15 cellular contexts compared by ENCODE assay signal in the genomic region with DNA sequence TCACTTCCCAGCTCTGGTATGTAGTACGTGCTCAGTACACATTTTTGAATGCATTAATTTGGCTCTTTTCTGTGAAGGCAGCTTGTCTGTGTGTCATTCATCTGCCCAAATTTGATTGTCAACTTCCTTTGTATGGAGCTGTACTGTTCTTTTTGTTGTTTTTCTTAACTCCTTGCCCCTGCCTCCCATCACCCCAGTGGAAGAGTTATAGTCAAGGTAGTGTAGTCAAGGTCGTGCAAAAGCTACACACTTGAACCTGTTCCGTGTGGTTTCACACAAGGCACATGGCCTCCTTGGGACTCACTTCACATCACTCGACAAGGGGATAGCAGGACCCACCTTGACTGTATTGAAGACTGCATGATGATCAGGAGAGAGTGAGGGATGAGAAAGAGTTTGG. TPM values are rescaled to one million over a fixed set of nuclear protein-coding genes. Genes with fewer than 3 reads are reported as not detected.
A peak's percentile ranks its signal among the peaks of the same experiment; 100 is the strongest.
DNase-seq lines count a peak whose midpoint lies in the region; ATAC-seq, FAIRE-seq and TF ChIP-seq lines count a peak whose summit lies in the region.
"Had no signal": no experiment of that assay in that cellular context is flagged by ENCODE, and none has a peak within 500 bp of the region (broad histone marks: within the 10 kb centered on the region; RNA-seq: fewer than 3 reads in every experiment).

No MANE protein-coding gene starts in this region.

- H3K4me1 ChIP-seq in left ventricle myocardium inferior = peaks cover 98% of the 10 kb centered on the region
- H3K4me1 ChIP-seq in Panc1 (ENCODE audit: control insufficient read depth, insufficient read depth, low read length) = peaks cover 100% of the 10 kb centered on the region
- peaks cover 90% of the 10 kb centered on the region for H3K4me1 ChIP-seq in keratinocyte (ENCODE audit: control insufficient read depth, extremely low read depth, insufficient read depth, low read length)

- in situ Hi-C loops in Panc1 (cut with HindIII; ENCODE audit: low pct_unique_long_range_greater_than_20kb, low sequenced_read_pairs) = no loop called here

- H3K9me1 ChIP-seq in keratinocyte (ENCODE audit: control insufficient read depth, extremely low read depth, insufficient read depth, low read length) = peaks cover 3% of the 10 kb centered on the region

- H3K79me2 ChIP-seq in keratinocyte (ENCODE audit: control insufficient read depth, insufficient read depth, low read length) = peaks cover 68% of the 10 kb centered on the region

- H4K20me1 ChIP-seq in keratinocyte (ENCODE audit: control insufficient read depth, extremely low read depth, insufficient read depth, low read length) = no peaks in the 10 kb centered on the region

- no peak for FAIRE-seq in keratinocyte (lab: Jason Lieb, UNC)
- FAIRE-seq: islet of Langerhans had no signal

- peak overlapping the region; percentile 60 for H3K27ac ChIP-seq in left ventricle myocardium inferior (replicated peaks)
- H3K27ac ChIP-seq in Panc1 (ENCODE audit: low read length) = peak overlapping the region; percentile 100
- H3K27ac ChIP-seq in keratinocyte (ENCODE audit: control insufficient read depth, insufficient read depth, low read length) = peak overlapping the region; percentile 88

- H3K9me3 ChIP-seq in left ventricle myocardium inferior (replicated peaks) = no peaks in the 10 kb centered on the region
- H3K9me3 ChIP-seq in Panc1 (ENCODE audit: control insufficient read depth, insufficient read depth, low read depth, low read length) = no peaks in the 10 kb centered on the region
- H3K9me3 ChIP-seq in keratinocyte (ENCODE audit: control insufficient read depth, low read depth, low read length) = no peaks in the 10 kb centered on the region

- TF ChIP-seq CTCF in left ventricle myocardium inferior (IDR thresholded peaks at IDR 0.05; ENCODE audit: borderline replicate concordance) (no peak), Panc1 (IDR thresholded peaks at IDR 0.05) (no peak), keratinocyte (optimal IDR thresholded peaks at IDR 0.05 in 1 of 3, IDR thresholded peaks at IDR 0.05 in 1 of 3, conservative IDR thresholded peaks at IDR 0.05 in 1 of 3; ENCODE audit: extremely low read depth in 1 of 3, insufficient read depth in 2 of 3, low read length in 3 of 3) (no peak)

- CTCF ChIA-PET in Panc1 (lab: Charles Lee) = no interaction called here

- no peak overlapping the region for H3K4me2 ChIP-seq in keratinocyte (ENCODE audit: control insufficient read depth, extremely low read depth, insufficient read depth, low read depth, low read length)

- dilution Hi-C loops in keratinocyte (cut with MboI; ENCODE audit: extremely low pct_ligation_motif_present, low sequenced_read_pairs) = no loop called here

- ATAC-seq in Right ventricle myocardium inferior (no peak), Panc1 (no peak), HG03432 (IDR thresholded peaks at IDR 0.05; ENCODE audit: unreplicated experiment) (no peak)
- ATAC-seq: esophagus mucosa had no signal

- no TSS peak for BruUV-seq in Panc1 (replicated peaks; lab: Mats Ljungman, UMichigan)

- H3K4me3 ChIP-seq in left ventricle myocardium inferior (no peak overlapping the region), Panc1 (ENCODE audit: low read depth in 2 of 2, low read length in 2 of 2) (no peak overlapping the region), keratinocyte (ENCODE audit: control insufficient read depth in 2 of 3, extremely low read depth in 1 of 3, insufficient read depth in 2 of 3, low read depth in 1 of 3, low read length in 3 of 3) (no peak overlapping the region)
- H3K4me3 ChIP-seq: cardiac muscle cell, dorsolateral prefrontal cortex had no signal

- H3K36me3 ChIP-seq in left ventricle myocardium inferior (no peaks in the 10 kb centered on the region), Panc1 (ENCODE audit: control insufficient read depth, insufficient read depth, low read length) (peaks cover 1% of the 10 kb centered on the region; the same call in 1 of the 2 replicates), keratinocyte (ENCODE audit: control insufficient read depth in 2 of 2, extremely low read depth in 1 of 2, insufficient read depth in 2 of 2, low read length in 2 of 2) (peaks cover 11 to 25% of the 10 kb centered on the region in 2 experiments)
- H3K36me3 ChIP-seq: cardiac muscle cell had no signal

- H3K27me3 ChIP-seq in left ventricle myocardium inferior (ENCODE audit: low read depth) (no peaks in the 10 kb centered on the region), Panc1 (ENCODE audit: control insufficient read depth, insufficient read depth, low read length) (no peaks in the 10 kb centered on the region), keratinocyte (ENCODE audit: control insufficient read depth, extremely low read depth, insufficient read depth, low read length) (no peaks in the 10 kb centered on the region)
- H3K27me3 ChIP-seq: cardiac muscle cell had no signal

- peak overlapping the region; percentile 55 for H3K9ac ChIP-seq in keratinocyte (ENCODE audit: control insufficient read depth, extremely low read depth, insufficient read depth, low read length)

- intact Hi-C loops in left ventricle myocardium inferior (cut with micrococcal nuclease) = no loop called here
- intact Hi-C loops in Right ventricle myocardium inferior (cut with DNase I) = no loop called here
- intact Hi-C loops in Panc1 (cut with micrococcal nuclease; ENCODE audit: unreplicated experiment) = no loop called here

- H2AFZ ChIP-seq in keratinocyte (ENCODE audit: control insufficient read depth, low read length) = no peak overlapping the region

- DNase-seq in left ventricle myocardium inferior = no peak
- DNase-seq in Right ventricle myocardium inferior (ENCODE audit: missing footprints) = no peak
- DNase-seq in Panc1 (ENCODE audit: low read depth, low spot score) = no peak
- DNase-seq in keratinocyte (ENCODE audit: low read depth, low spot score) = no peak
- DNase-seq in NOMO-1 (lab: John Stamatoyannopoulos, UW; ENCODE audit: unreplicated experiment in 2 of 2) = no peak
- DNase-seq in OCI-M2 (lab: John Stamatoyannopoulos, UW; ENCODE audit: unreplicated experiment) = no peak
- no peak for DNase-seq in SKM-1 (lab: John Stamatoyannopoulos, UW; ENCODE audit: unreplicated experiment)
- DNase-seq: activated naive CD8-positive, alpha-beta T cell treated with anti-CD3 and anti-CD28 coated beads, Interleukin-2, amount 10 ng/mL, durations not matched to agents 7 days and 5 days; dorsolateral prefrontal cortex; NCI-H1092 treated with DMSO at 0.1 percent for 48 hours; NCI-H69 had no signal

- POLR2A ChIA-PET in Panc1 (lab: Charles Lee) = interaction anchor here (0.5 to 0.6 kb wide), 2 partner anchors 83 to 274 kb away, joined by 4 to 8 read pairs; no protein-coding TSS in a partner anchor

RNA-seq across cellular contexts. Expression of a gene that starts 37.6 kb away (rescaled TPM):
- total RNA-seq in left ventricle myocardium inferior (18.8 TPM), Right ventricle myocardium inferior (18.0 TPM), Panc1 (2021; ENCODE audit: unreplicated experiment) (394 TPM)
- 255 TPM for polyA plus RNA-seq in Panc1 (2012; ENCODE audit: insufficient read length)
- 30.6 to 52.9 TPM (median 33.7 TPM) in 3 replicates for polyA plus RNA-seq in keratinocyte
- 8.1 TPM for polyA plus RNA-seq in keratinocyte (2011; ENCODE audit: low read depth)
- 23.9 and 26.7 TPM in 2 replicates for polyA plus RNA-seq in keratinocyte (2011; cell fraction: cytosol; rRNA removed)
- polyA plus RNA-seq in keratinocyte (2011; cell fraction: nucleus; rRNA removed) = 74.9 and 76.8 TPM in 2 replicates
- 26.5 and 44.9 TPM in 2 replicates for polyA plus RNA-seq in keratinocyte (2012; ENCODE audit: low replicate concordance)
- polyA minus RNA-seq in keratinocyte = 45.4 to 160 TPM (median 47.7 TPM) in 3 replicates
- 23.8 TPM for polyA minus RNA-seq in keratinocyte (2011; cell fraction: cytosol; rRNA and poly(A)+ RNA removed)
- 30.5 and 55.1 TPM in 2 replicates for polyA minus RNA-seq in keratinocyte (2011; cell fraction: nucleus; rRNA and poly(A)+ RNA removed)

Comparison
In these comparisons a context has a peak if more than half of its experiments do, and no peak if none do; other contexts are left out.
1. RNA of a gene that starts 37.6 kb away (total RNA-seq): 394 TPM in Panc1 (single experiment); 18.8 TPM in left ventricle myocardium inferior (single experiment) and 18.0 TPM in Right ventricle myocardium inferior (single experiment); every median in the first group is over 10 times any median in the second.
2. Peak in every context shown above with its lines, with median percentiles within 50 percentile points of each other: H3K27ac ChIP-seq.